ENCODE assay signal across 1 cellular context in the genomic region with DNA sequence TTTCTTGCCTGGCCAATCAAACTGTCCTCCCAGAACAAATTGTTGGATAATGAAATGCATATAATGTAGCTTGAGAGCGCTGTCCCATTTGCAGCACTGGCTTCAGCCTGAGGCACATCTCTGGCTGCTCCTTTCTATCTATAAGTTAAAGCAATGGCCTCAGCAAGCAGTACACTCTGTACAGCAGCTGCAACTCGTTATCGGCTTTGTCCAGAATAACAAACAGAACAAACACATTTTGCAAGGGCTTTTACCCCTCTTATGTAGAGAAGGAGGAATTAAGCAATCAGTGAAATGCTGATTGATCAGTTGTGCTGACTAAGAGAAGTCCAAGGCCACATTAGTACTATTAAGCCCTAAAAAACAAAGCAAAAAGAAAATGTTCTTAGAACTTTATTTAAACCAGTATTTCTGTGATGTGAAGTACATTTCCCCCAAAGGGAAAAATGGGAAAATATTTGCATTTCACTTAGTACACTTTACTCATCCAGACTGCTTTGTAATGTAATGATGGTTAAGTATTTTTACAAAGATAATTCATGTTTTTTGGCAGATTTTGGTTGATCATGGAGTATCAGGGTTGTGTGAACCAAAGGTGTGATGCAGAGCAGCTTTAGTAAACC.
TF ChIP-seq lines count a peak whose summit lies in the region.

No MANE protein-coding gene starts in this region.

TF ChIP-seq in IMR-90, 13 proteins besides CTCF, POLR2A, EP300 and RAD21 (continued from another document):
- TF ChIP-seq RCOR1 (IDR thresholded peaks at IDR 0.05; ENCODE audit: insufficient replicate concordance, low read length) (no peak), CEBPB (IDR thresholded peaks at IDR 0.05; ENCODE audit: low read depth, low read length) (no peak), SMC3 (IDR thresholded peaks at IDR 0.05; ENCODE audit: low read depth, low read length) (no peak)
